In genomic region chr7:76637061-76637691, GRCh38 we compare ENCODE assay signal across 8 cellular contexts. TPM values are rescaled to one million over a fixed set of nuclear protein-coding genes. Genes with fewer than 3 reads are reported as not detected.
A peak's percentile ranks its signal among the peaks of the same experiment; 100 is the strongest.
DNase-seq lines count a peak whose midpoint lies in the region; ATAC-seq, FAIRE-seq and TF ChIP-seq lines count a peak whose summit lies in the region.
"Not testable (repeated sequence)": the region's sequence is repeated elsewhere in the genome, so short reads cannot be mapped to it uniquely, and the experiment has no call there.

No MANE protein-coding gene starts in this region.

- H3K27me3 Mint-ChIP-seq in H9 (ENCODE audit: low read depth): not testable (repeated sequence)

- WGBS in H9 (ENCODE audit: extremely low coverage, insufficient read length, low lambda C conversion rate): no CpG with 5 or more reads among the region's 7 CpGs
- WGBS in pancreas, 2 donors: 13 to 18% methylated on average over 5 to 6 of the region's 7 CpGs

- not testable (repeated sequence) for H3K4me3 ChIP-seq in BE2C (ENCODE audit: low read depth, low read length); PC-9; bronchial epithelial cell (ENCODE audit: low read depth, low read length); left ventricle myocardium inferior; pancreas

- H4K5ac ChIP-seq in H9 (ENCODE audit: insufficient read length, low read depth, low read length): not testable (repeated sequence)

- not testable (repeated sequence) for DNase-seq in BE2C; PC-9; bronchial epithelial cell (ENCODE audit: low read depth); left ventricle myocardium inferior
- DNase-seq in H9 (peak; percentile 45), pancreas (peak in 1 of 6 donors; percentile 6)

- not testable (repeated sequence) for H2BK12ac ChIP-seq in H9 (ENCODE audit: insufficient read length, low read depth, low read length)

- BruUV-seq in PC-9 (replicated peaks; lab: Mats Ljungman, UMichigan): not testable (repeated sequence)

- H3K4ac ChIP-seq in H9 (ENCODE audit: low read depth, low read length): not testable (repeated sequence)

- H3K27ac Mint-ChIP-seq in H9: not testable (repeated sequence)

- not testable (repeated sequence) for H3K4me1 Mint-ChIP-seq in H9

- not testable (repeated sequence) for H3K56ac ChIP-seq in H9 (ENCODE audit: insufficient read length, low read depth, low read length)

- not testable (repeated sequence) for H3T11ph ChIP-seq in H9 (ENCODE audit: low read length)

- H2AK5ac ChIP-seq in H9 (ENCODE audit: insufficient read length, low read length): not testable (repeated sequence)

- ATAC-seq in GM18873 (IDR thresholded peaks at IDR 0.05; ENCODE audit: low FRiP score, unreplicated experiment) (peak; percentile 85), HG03342 (IDR thresholded peaks at IDR 0.05; ENCODE audit: unreplicated experiment) (peak; percentile 93), pancreas (peak; percentile 80 to 96 (median 94))

- not testable (repeated sequence) for H2BK5ac ChIP-seq in H9 (ENCODE audit: insufficient read length, low read length)

- not testable (repeated sequence) for H2BK120ac ChIP-seq in H9 (ENCODE audit: low read depth, low read length, poor library complexity, severe bottlenecking)

- not testable (repeated sequence) for H3K9ac ChIP-seq in H9 (ENCODE audit: extremely low read depth, insufficient read length, low read length)

- not testable (repeated sequence) for H3K36me3 Mint-ChIP-seq in H9 (ENCODE audit: insufficient read depth in 1 of 3, low read depth in 3 of 3)

- not testable (repeated sequence) for H3K14ac ChIP-seq in H9 (ENCODE audit: insufficient read depth, low read length)

- H3K9me3 ChIP-seq in BE2C; H9 (ENCODE audit: control insufficient read depth, low read depth, low read length); PC-9 (ENCODE audit: insufficient read depth, low read depth); left ventricle myocardium inferior (replicated peaks); pancreas: not testable (repeated sequence)

- not testable (repeated sequence) for H3K79me1 ChIP-seq in H9 (ENCODE audit: insufficient read depth, low read depth, low read length, poor library complexity, severe bottlenecking)

- not testable (repeated sequence) for H3K9me3 Mint-ChIP-seq in H9

- intact Hi-C loops in PC-9 (cut with micrococcal nuclease; ENCODE audit: unreplicated experiment); left ventricle myocardium inferior (cut with micrococcal nuclease); pancreas (cut with DNase I): not testable (repeated sequence)

- H3K23ac ChIP-seq in H9 (ENCODE audit: insufficient read length, low read depth, low read length): not testable (repeated sequence)

- not testable (repeated sequence) for H3K27ac ChIP-seq in H9 (ENCODE audit: insufficient read length, low read depth, low read length); PC-9; left ventricle myocardium inferior (replicated peaks); pancreas

- not testable (repeated sequence) for H3K4me3 Mint-ChIP-seq in H9

- not testable (repeated sequence) for H3K18ac ChIP-seq in H9 (ENCODE audit: insufficient read length, low read depth, low read length)

- FAIRE-seq in bronchial epithelial cell (lab: Jason Lieb, UNC): not testable (repeated sequence)
- FAIRE-seq in pancreas (lab: Jason Lieb, UNC): peak; percentile 26

- H3K4me1 ChIP-seq in BE2C; H9 (ENCODE audit: insufficient read depth, low read length); PC-9 (replicated peaks; ENCODE audit: insufficient read depth); left ventricle myocardium inferior; pancreas: not testable (repeated sequence)

- POLR2A ChIA-PET in PC-9 (lab: Charles Lee; ENCODE audit: unreplicated experiment): not testable (repeated sequence)

- H2BK15ac ChIP-seq in H9 (ENCODE audit: low read depth, low read length): not testable (repeated sequence)

- not testable (repeated sequence) for H4K20me1 ChIP-seq in H9 (ENCODE audit: control insufficient read depth, insufficient read depth, insufficient read length); PC-9 (ENCODE audit: insufficient read depth)

- CTCF ChIA-PET in PC-9 (lab: Charles Lee): not testable (repeated sequence)

- H4K91ac ChIP-seq in H9 (ENCODE audit: insufficient read length, low read depth, low read length): not testable (repeated sequence)

- peak; percentile 46 for TF ChIP-seq CTCF in BE2C (IDR thresholded peaks at IDR 0.05; ENCODE audit: low read depth, low read length)
- TF ChIP-seq CTCF in H9 (conservative IDR thresholded peaks at IDR 0.05): peak; percentile 68
- TF ChIP-seq CTCF in PC-9 (conservative IDR thresholded peaks at IDR 0.05): peak; percentile 62; the same call in 1 of the 2 replicates
- peak; percentile 15 for TF ChIP-seq CTCF in bronchial epithelial cell (IDR thresholded peaks at IDR 0.05; ENCODE audit: insufficient read depth, low read length, severe bottlenecking)
- peak; percentile 56 for TF ChIP-seq CTCF in left ventricle myocardium inferior (IDR thresholded peaks at IDR 0.05; ENCODE audit: borderline replicate concordance)
- peak in 2 of 4 donors; percentile 10 to 34 for TF ChIP-seq CTCF in pancreas (IDR thresholded peaks at IDR 0.05)

- not testable (repeated sequence) for H3K36me3 ChIP-seq in BE2C; PC-9 (ENCODE audit: low read depth); bronchial epithelial cell (ENCODE audit: control insufficient read depth, insufficient read depth, low read length); left ventricle myocardium inferior; pancreas

- H2AFZ ChIP-seq in H9 (ENCODE audit: low read length); PC-9: not testable (repeated sequence)

- not testable (repeated sequence) for H3K23me2 ChIP-seq in H9 (ENCODE audit: insufficient read length, low read depth, low read length, poor library complexity, severe bottlenecking)

- not testable (repeated sequence) for H3F3A ChIP-seq in PC-9 (ENCODE audit: insufficient read depth, low read depth)

- H2BK20ac ChIP-seq in H9 (ENCODE audit: low read depth, low read length, poor library complexity, severe bottlenecking): not testable (repeated sequence)

- not testable (repeated sequence) for H3K9me2 ChIP-seq in PC-9 (ENCODE audit: insufficient read depth)

- H3K4me2 ChIP-seq in H9 (ENCODE audit: insufficient read depth, insufficient read length, low read length); PC-9: not testable (repeated sequence)

- not testable (repeated sequence) for H3K79me2 ChIP-seq in H9 (ENCODE audit: insufficient read depth, low read length); PC-9 (ENCODE audit: low read depth)

- not testable (repeated sequence) for H3K27me3 ChIP-seq in BE2C; H9 (ENCODE audit: insufficient read depth, low read length); PC-9 (ENCODE audit: insufficient read depth, low read depth); bronchial epithelial cell (ENCODE audit: control insufficient read depth, insufficient read depth, low read length); left ventricle myocardium inferior (ENCODE audit: low read depth); pancreas

- not testable (repeated sequence) for H4K8ac ChIP-seq in H9 (replicated peaks; ENCODE audit: insufficient read length, low read depth, low read length)

RNA-seq across cellular contexts. Expression of gene POMZP3, which starts 10.1 kb away (rescaled TPM):
- 33.9 TPM for polyA plus RNA-seq in BE2C (2012; ENCODE audit: insufficient read depth, insufficient read length, low read depth)
- total RNA-seq in H9 (2021) (8.5 and 9.8 TPM in 2 replicates), PC-9 (2021) (12.0 and 14.7 TPM in 2 replicates), bronchial epithelial cell (2.2 and 2.6 TPM in 2 replicates), left ventricle myocardium inferior (7.8 TPM), pancreas (10 to 100 TPM in 3 of 6 donors, 1 to 10 TPM in 3; 2.9 to 14.0 (median 8.4) TPM)
- 10 to 100 TPM in 1 of 2 donors, 1 to 10 TPM in 1; 7.3 to 12.2 TPM for polyA plus RNA-seq in pancreas
